15 cellular contexts compared by ENCODE assay signal in genomic region chr1:25806418-25806817, GRCh38. TPM values are rescaled to one million over a fixed set of nuclear protein-coding genes. Genes with fewer than 3 reads are reported as not detected.
DNase-seq lines count a peak whose midpoint lies in the region; ATAC-seq and TF ChIP-seq lines count a peak whose summit lies in the region.
"Had no signal": no experiment of that assay in that cellular context is flagged by ENCODE, and none has a peak within 500 bp of the region (broad histone marks: within the 10 kb centered on the region; RNA-seq: fewer than 3 reads in every experiment).

No MANE protein-coding gene starts in this region.

- H3K36me3 ChIP-seq in spleen = peaks cover 0 to 64% (median 15%) of the 10 kb centered on the region in 6 donors

- peaks cover 50% of the 10 kb centered on the region for H3K4me1 Mint-ChIP-seq in brain

- peak overlapping the region in 1 of 5 experiments; percentile 7 for H3K4me3 Mint-ChIP-seq in brain
- H3K4me3 Mint-ChIP-seq: activated naive CD8-positive, alpha-beta T cell treated with anti-CD3 and anti-CD28 coated beads for 36 hours; CD4-positive, CD25-positive, alpha-beta regulatory T cell; T-helper 17 cell had no signal

- H3K4me3 ChIP-seq in spleen = no peak overlapping the region

- H3K27me3 Mint-ChIP-seq in brain = no peaks in the 10 kb centered on the region
- H3K27me3 Mint-ChIP-seq: activated naive CD8-positive, alpha-beta T cell treated with anti-CD3 and anti-CD28 coated beads for 36 hours; T-helper 17 cell had no signal

- no peaks in the 10 kb centered on the region for H3K9me3 ChIP-seq in spleen

- TF ChIP-seq POLR2A in spleen (IDR thresholded peaks at IDR 0.05) = no peak

- ATAC-seq in HG03025 (IDR thresholded peaks at IDR 0.05; ENCODE audit: low FRiP score, unreplicated experiment) = no peak
- ATAC-seq: T-helper 17 cell had no signal

- H3K27me3 ChIP-seq in layer of hippocampus (ENCODE audit: control insufficient read depth, insufficient read depth, low read length) (no peaks in the 10 kb centered on the region), spleen (replicated peaks in 1 of 7) (no peaks in the 10 kb centered on the region)

- H3K27ac ChIP-seq in layer of hippocampus (ENCODE audit: low read depth, low read length) (peak overlapping the region; percentile 77), spleen (peak overlapping the region in 6 of 8 donors; percentile 43 to 72 (median 66))

- whole genome bisulfite sequencing in spleen, 5 donors = 69 to 92% (median 73%) methylated on average over 4 of the region's 4 CpGs

- H3K27ac Mint-ChIP-seq in brain = peak overlapping the region in 4 of 5 experiments; percentile 63 to 97 (median 84)
- H3K27ac Mint-ChIP-seq: activated naive CD8-positive, alpha-beta T cell treated with anti-CD3 and anti-CD28 coated beads for 36 hours; T-helper 17 cell had no signal

- no peak for TF ChIP-seq CTCF in brain (conservative IDR thresholded peaks at IDR 0.05)
- TF ChIP-seq CTCF in spleen (IDR thresholded peaks at IDR 0.05 in 8 of 11, conservative IDR thresholded peaks at IDR 0.05 in 3 of 11) = no peak

- DNase-seq in Daoy (ENCODE audit: low read depth) (peak; percentile 60), spleen (peak; percentile 68), activated gamma-delta T cell treated with Interleukin-2 at 50 U/mL for 16 hours (no peak), COLO668 (lab: John Stamatoyannopoulos, UW; ENCODE audit: unreplicated experiment) (no peak), NCI-H2081 (lab: John Stamatoyannopoulos, UW) (no peak)
- DNase-seq: activated naive CD8-positive, alpha-beta T cell treated with anti-CD3 and anti-CD28 coated beads for 36 hours; CD4-positive, CD25-positive, alpha-beta regulatory T cell; effector CD4-positive, alpha-beta T cell; Karpas-422; NCI-H2171; small intestine; T-helper 17 cell had no signal

- H3K36me3 Mint-ChIP-seq in brain = peaks cover 16% of the 10 kb centered on the region

- peaks cover 0 to 3% (median 0%) of the 10 kb centered on the region in 5 experiments for H3K9me3 Mint-ChIP-seq in brain
- H3K9me3 Mint-ChIP-seq: activated naive CD8-positive, alpha-beta T cell treated with anti-CD3 and anti-CD28 coated beads for 36 hours; CD4-positive, CD25-positive, alpha-beta regulatory T cell had no signal

- intact Hi-C loops in spleen (cut with DNase I; ENCODE audit: low total_unique reads) = loop anchor here (10.0 kb wide), 1 partner anchor 282 kb away; no protein-coding TSS in a partner anchor

- peaks cover 22 to 100% (median 88%) of the 10 kb centered on the region in 6 donors for H3K4me1 ChIP-seq in spleen

RNA-seq across cellular contexts. Expression of gene SELENON, which starts 6.4 kb away (rescaled TPM):
- total RNA-seq in Daoy (2014; rRNA removed; shearing (Covaris generic)) = 12.2 and 16.9 TPM in 2 replicates
- polyA plus RNA-seq in brain (ENCODE audit: insufficient read depth, low read depth, low replicate concordance) (118 TPM), spleen (10 to 100 TPM in 1 of 3 donors, 1 to 10 TPM in 2; 9.7 to 25.8 (median 9.7) TPM)
- total RNA-seq in spleen = 10 to 100 TPM; 41.4 to 80.9 (median 59.2) TPM

RNA-seq across cellular contexts. Expression of gene MTFR1L, which starts 13.3 kb away (rescaled TPM):
- 30.7 and 41.7 TPM in 2 replicates for total RNA-seq in Daoy (2014; rRNA removed; shearing (Covaris generic))
- 81.4 TPM for polyA plus RNA-seq in brain (ENCODE audit: insufficient read depth, low read depth, low replicate concordance)
- total RNA-seq in spleen = 10 to 100 TPM; 44.6 to 74.7 (median 53.7) TPM
- 10 to 100 TPM; 32.1 to 44.3 (median 43.0) TPM for polyA plus RNA-seq in spleen

RNA-seq across cellular contexts. Expression of gene AUNIP, which starts 52.8 kb away (rescaled TPM):
- 9.4 and 20.4 TPM in 2 replicates for total RNA-seq in Daoy (2014; rRNA removed; shearing (Covaris generic))
- polyA plus RNA-seq in brain (ENCODE audit: insufficient read depth, low read depth, low replicate concordance) (2.8 TPM), spleen (under 1 TPM; 0.07 to 0.61 (median 0.38) TPM)
- 1 to 10 TPM in 1 of 7 donors, under 1 TPM in 3, not detected in 3; 0.28 to 1.3 (median 0.71) TPM for total RNA-seq in spleen
- total RNA-seq: CD4-positive, CD25-positive, alpha-beta regulatory T cell had no signal

Comparison
In these comparisons a context has a peak if more than half of its experiments do, and no peak if none do; other contexts are left out.
1. DNase-seq: peak in Daoy (single experiment) and spleen (single experiment); none in activated gamma-delta T cell treated with Interleukin-2 at 50 U/mL for 16 hours (single experiment), COLO668 (single experiment) and NCI-H2081 (0 of 2).